ENCODE assay signal across 1 cellular context in genomic region chr19:55258476-55258827, GRCh38.
TF ChIP-seq lines count a peak whose summit lies in the region.

No MANE protein-coding gene starts in this region.

TF ChIP-seq in HEK293, 187 proteins besides CTCF, POLR2A, EP300 and RAD21 (continued from another document):
- TF ChIP-seq ZSCAN16 (tag by site-specific recombination; IDR thresholded peaks at IDR 0.05) (0 out of 2 replicates have a peak, but pooled peaks have one; percentile 64), ZNF785 (tag by site-specific recombination; IDR thresholded peaks at IDR 0.05) (0 out of 2 replicates have a peak, but pooled peaks have one; percentile 70), ZBTB7A (tag by site-specific recombination; IDR thresholded peaks at IDR 0.05; ENCODE audit: low read depth) (peak; percentile 35; the same call in 1 of the 2 replicates), ZNF558 (tag by site-specific recombination; IDR thresholded peaks at IDR 0.05) (no peak), ZNF600 (tag by site-specific recombination; IDR thresholded peaks at IDR 0.05) (no peak), ZNF76 (tag by site-specific recombination; IDR thresholded peaks at IDR 0.05; ENCODE audit: borderline replicate concordance, low read depth) (no peak)
